Comparison of ENCODE assay signal across 23 cellular contexts in genomic region chr1:63921357-63921756, GRCh38.
DNase-seq lines count a peak whose midpoint lies in the region; ATAC-seq, FAIRE-seq and TF ChIP-seq lines count a peak whose summit lies in the region.
"Had no signal": no experiment of that assay in that cellular context is flagged by ENCODE, and none has a peak within 500 bp of the region (broad histone marks: within the 10 kb centered on the region; RNA-seq: fewer than 3 reads in every experiment).

No MANE protein-coding gene starts in this region.

- no peak for TF ChIP-seq POLR2A in upper lobe of left lung (IDR thresholded peaks at IDR 0.05)

- no peak for TF ChIP-seq CTCF in cardiac muscle cell (IDR thresholded peaks at IDR 0.05; ENCODE audit: low read depth, low read length)
- no peak for TF ChIP-seq CTCF in right atrium auricular region (IDR thresholded peaks at IDR 0.05)
- TF ChIP-seq CTCF in astrocyte (IDR thresholded peaks at IDR 0.05; ENCODE audit: insufficient read depth, low read depth, low read length): no peak
- no peak for TF ChIP-seq CTCF in upper lobe of left lung (IDR thresholded peaks at IDR 0.05)

- peaks cover 60% of the 10 kb centered on the region for H3K4me1 Mint-ChIP-seq in astrocyte (ENCODE audit: low read depth, unreplicated experiment)
- H3K4me1 Mint-ChIP-seq in activated CD8-positive, alpha-beta T cell treated with anti-CD3 and anti-CD28 coated beads, Interleukin-2, amount 10 ng/mL, durations not matched to agents 7 days and 5 days (ENCODE audit: low read depth): no peaks in the 10 kb centered on the region
- H3K4me1 Mint-ChIP-seq: IgD-negative memory B cell had no signal

- H3K4me3 ChIP-seq in cardiac muscle cell (no peak overlapping the region), right atrium auricular region (no peak overlapping the region), astrocyte (ENCODE audit: insufficient read depth, low read depth, low read length) (no peak overlapping the region), mesodermal cell (ENCODE audit: extremely low read depth, insufficient read depth, low read length, poor library complexity, severe bottlenecking) (no peak overlapping the region), upper lobe of left lung (no peak overlapping the region)
- H3K4me3 ChIP-seq: SJCRH30, tibial artery had no signal

- ATAC-seq in upper lobe of left lung (ENCODE audit: low FRiP score in 2 of 2) (peak; percentile 20 to 71), HG03521 (IDR thresholded peaks at IDR 0.05; ENCODE audit: unreplicated experiment) (no peak)
- no peak for ATAC-seq in activated CD8-positive, alpha-beta T cell treated with anti-CD3 and anti-CD28 coated beads, Interleukin-2, amount 10 ng/mL, durations not matched to agents 7 days and 5 days
- ATAC-seq: activated naive CD4-positive, alpha-beta T cell treated with anti-CD3 and anti-CD28 coated beads, Interleukin-2, amount 50 U/mL, for 72 hours; activated T-cell treated with anti-CD3 and anti-CD28 coated beads, Interleukin-2, amount 50 U/mL, for 72 hours; sciatic nerve had no signal

- H2AFZ ChIP-seq in astrocyte (ENCODE audit: low read depth, low read length): no peak overlapping the region

- FAIRE-seq in astrocyte (lab: Jason Lieb, UNC): no peak
- FAIRE-seq: A204.1 had no signal

- H3K27me3 Mint-ChIP-seq in astrocyte (ENCODE audit: low read depth, unreplicated experiment): no peaks in the 10 kb centered on the region
- peaks cover 3% of the 10 kb centered on the region for H3K27me3 Mint-ChIP-seq in activated CD8-positive, alpha-beta T cell treated with anti-CD3 and anti-CD28 coated beads, Interleukin-2, amount 10 ng/mL, durations not matched to agents 7 days and 5 days (ENCODE audit: low read depth)
- H3K27me3 Mint-ChIP-seq: IgD-negative memory B cell had no signal

- H3K9me3 Mint-ChIP-seq in astrocyte (ENCODE audit: unreplicated experiment): no peaks in the 10 kb centered on the region
- no peaks in the 10 kb centered on the region for H3K9me3 Mint-ChIP-seq in activated CD8-positive, alpha-beta T cell treated with anti-CD3 and anti-CD28 coated beads, Interleukin-2, amount 10 ng/mL, durations not matched to agents 7 days and 5 days (ENCODE audit: insufficient read depth)
- H3K9me3 Mint-ChIP-seq: activated naive CD4-positive, alpha-beta T cell treated with anti-CD3 and anti-CD28 coated beads, Interleukin-2, amount 50 U/mL, for 72 hours; activated T-cell treated with anti-CD3 and anti-CD28 coated beads, Interleukin-2, amount 50 U/mL, for 72 hours; IgD-negative memory B cell; T-helper 2 cell treated with Interferon-gamma antibody and Interleukin-4, amounts not matched to agents 5 μg/mL and 100 μg/mL, for 36 hours had no signal

- no peaks in the 10 kb centered on the region for H3K9me3 ChIP-seq in cardiac muscle cell (ENCODE audit: low read depth)
- H3K9me3 ChIP-seq in right atrium auricular region: no peaks in the 10 kb centered on the region
- no peaks in the 10 kb centered on the region for H3K9me3 ChIP-seq in astrocyte (ENCODE audit: insufficient read depth, low read depth, low read length)
- H3K9me3 ChIP-seq in mesodermal cell (ENCODE audit: control insufficient read depth, low read length): no peaks in the 10 kb centered on the region
- H3K9me3 ChIP-seq in upper lobe of left lung: no peaks in the 10 kb centered on the region
- H3K9me3 ChIP-seq: SJCRH30, tibial artery had no signal

- H3K4me2 ChIP-seq in astrocyte (ENCODE audit: low read length): peak overlapping the region; percentile 43

- WGBS in mesodermal cell (ENCODE audit: insufficient coverage in 2 of 2), 2 experiments: 95 to 100% methylated on average over 1 to 4 of the region's 5 CpGs
- 68 to 84% methylated on average over 3 to 5 of the region's 5 CpGs for WGBS in upper lobe of left lung, 2 donors

- peaks cover 2% of the 10 kb centered on the region for H3K36me3 Mint-ChIP-seq in astrocyte (ENCODE audit: low read depth, unreplicated experiment)
- H3K36me3 Mint-ChIP-seq in activated CD8-positive, alpha-beta T cell treated with anti-CD3 and anti-CD28 coated beads, Interleukin-2, amount 10 ng/mL, durations not matched to agents 7 days and 5 days (ENCODE audit: low read depth): no peaks in the 10 kb centered on the region
- H3K36me3 Mint-ChIP-seq: activated naive CD4-positive, alpha-beta T cell treated with anti-CD3 and anti-CD28 coated beads, Interleukin-2, amount 50 U/mL, for 72 hours; IgD-negative memory B cell had no signal

- DNase-seq in cardiac muscle cell (ENCODE audit: low read depth in 1 of 2, low spot score in 1 of 2): no peak
- no peak for DNase-seq in right atrium auricular region (ENCODE audit: low spot score)
- no peak for DNase-seq in astrocyte (ENCODE audit: low read depth)
- DNase-seq in upper lobe of left lung: no peak
- DNase-seq in mucosa of gallbladder (ENCODE audit: low spot score): no peak
- DNase-seq in activated CD8-positive, alpha-beta T cell treated with anti-CD3 and anti-CD28 coated beads, Interleukin-2, amount 10 ng/mL, durations not matched to agents 7 days and 5 days: no peak
- DNase-seq: activated T-cell treated with anti-CD3 and anti-CD28 coated beads, Interleukin-2, amount 50 U/mL, for 72 hours; DMS 273 treated with DMSO at 0.1 percent for 48 hours; foreskin keratinocyte; NCI-H1436 treated with DMSO at 0.1 percent for 48 hours; OCI-M1; stimulated activated CD4-positive, alpha-beta T cell treated with anti-CD3 and anti-CD28 coated beads, Interleukin-2, amount 100 ng/mL, for 24 hours; stimulated activated naive CD4-positive, alpha-beta T cell treated with Interleukin-2 at 50 U/mL for 16 hours; tibial artery had no signal

- H3K27ac Mint-ChIP-seq in astrocyte (ENCODE audit: unreplicated experiment): peak overlapping the region; percentile 87
- H3K27ac Mint-ChIP-seq in activated CD8-positive, alpha-beta T cell treated with anti-CD3 and anti-CD28 coated beads, Interleukin-2, amount 10 ng/mL, durations not matched to agents 7 days and 5 days: no peak overlapping the region
- H3K27ac Mint-ChIP-seq: activated naive CD4-positive, alpha-beta T cell treated with anti-CD3 and anti-CD28 coated beads, Interleukin-2, amount 50 U/mL, for 72 hours; activated T-cell treated with anti-CD3 and anti-CD28 coated beads, Interleukin-2, amount 50 U/mL, for 72 hours; IgD-negative memory B cell; T-helper 2 cell treated with Interferon-gamma antibody and Interleukin-4, amounts not matched to agents 5 μg/mL and 100 μg/mL, for 36 hours had no signal

- POLR2A ChIA-PET in activated CD8-positive, alpha-beta T cell treated with anti-CD3 and anti-CD28 coated beads, Interleukin-2, amount 10 ng/mL, durations not matched to agents 7 days and 5 days (lab: Charles Lee): no interaction called here

- H3K9ac ChIP-seq in astrocyte (ENCODE audit: low read length): peak overlapping the region; percentile 13

- no peaks in the 10 kb centered on the region for H3K36me3 ChIP-seq in cardiac muscle cell
- H3K36me3 ChIP-seq in right atrium auricular region: no peaks in the 10 kb centered on the region
- no peaks in the 10 kb centered on the region for H3K36me3 ChIP-seq in astrocyte (ENCODE audit: insufficient read depth, low read length)
- H3K36me3 ChIP-seq in mesodermal cell (ENCODE audit: control insufficient read depth, insufficient read depth, low read length): no peaks in the 10 kb centered on the region
- H3K36me3 ChIP-seq in upper lobe of left lung: no peaks in the 10 kb centered on the region
- H3K36me3 ChIP-seq: SJCRH30, tibial artery had no signal

- no peaks in the 10 kb centered on the region for H4K20me1 ChIP-seq in astrocyte (ENCODE audit: insufficient read depth, low read length)

- H3K4me1 ChIP-seq in cardiac muscle cell (ENCODE audit: low read depth) (peaks cover 43% of the 10 kb centered on the region), right atrium auricular region (peaks cover 0 to 29% of the 10 kb centered on the region in 2 donors), astrocyte (ENCODE audit: insufficient read depth, low read length) (peaks cover 27% of the 10 kb centered on the region), mesodermal cell (ENCODE audit: control insufficient read depth, insufficient read depth, low read length, poor library complexity, severe bottlenecking) (peaks cover 39% of the 10 kb centered on the region), upper lobe of left lung (peaks cover 0 to 18% (median 9%) of the 10 kb centered on the region in 4 donors)

- peak overlapping the region; percentile 8 for H3K4me3 Mint-ChIP-seq in astrocyte (ENCODE audit: unreplicated experiment)
- no peak overlapping the region for H3K4me3 Mint-ChIP-seq in activated CD8-positive, alpha-beta T cell treated with anti-CD3 and anti-CD28 coated beads, Interleukin-2, amount 10 ng/mL, durations not matched to agents 7 days and 5 days
- H3K4me3 Mint-ChIP-seq: activated T-cell treated with anti-CD3 and anti-CD28 coated beads, Interleukin-2, amount 50 U/mL, for 72 hours; IgD-negative memory B cell; T-helper 2 cell treated with Interferon-gamma antibody and Interleukin-4, amounts not matched to agents 5 μg/mL and 100 μg/mL, for 36 hours had no signal

- peak overlapping the region; percentile 84 for H3K27ac ChIP-seq in cardiac muscle cell
- peak overlapping the region in 1 of 2 donors; percentile 76 for H3K27ac ChIP-seq in right atrium auricular region
- H3K27ac ChIP-seq in astrocyte (ENCODE audit: low read depth, low read length): peak overlapping the region; percentile 62
- peak overlapping the region; percentile 92 for H3K27ac ChIP-seq in mesodermal cell (ENCODE audit: low read depth, low read length, severe bottlenecking)
- peak overlapping the region in 2 of 4 donors; percentile 49 to 53 for H3K27ac ChIP-seq in upper lobe of left lung
- H3K27ac ChIP-seq: HL-60, SJCRH30 had no signal

- CTCF ChIA-PET in activated CD8-positive, alpha-beta T cell treated with anti-CD3 and anti-CD28 coated beads, Interleukin-2, amount 10 ng/mL, durations not matched to agents 7 days and 5 days (lab: Charles Lee): no interaction called here

- peaks cover 3% of the 10 kb centered on the region for H3K79me2 ChIP-seq in astrocyte (ENCODE audit: insufficient read depth, low read length)

- H3K27me3 ChIP-seq in cardiac muscle cell (no peaks in the 10 kb centered on the region), right atrium auricular region (no peaks in the 10 kb centered on the region), astrocyte (ENCODE audit: insufficient read depth, low read length) (peaks cover 9% of the 10 kb centered on the region), upper lobe of left lung (no peaks in the 10 kb centered on the region)
- H3K27me3 ChIP-seq: foreskin keratinocyte, SJCRH30, tibial artery had no signal

- TF ChIP-seq EP300 in upper lobe of left lung (IDR thresholded peaks at IDR 0.05): no peak

Comparison
In these comparisons a context has a peak if more than half of its experiments do, and no peak if none do; other contexts are left out.
1. ATAC-seq: peak in upper lobe of left lung (2 of 2); none in HG03521 (single experiment) and activated CD8-positive, alpha-beta T cell treated with anti-CD3 and anti-CD28 coated beads, Interleukin-2, amount 10 ng/mL, durations not matched to agents 7 days and 5 days (single experiment).